In genomic region chr11:122799374-122799773, GRCh38 we compare ENCODE assay signal across 7 cellular contexts. TPM values are rescaled to one million over a fixed set of nuclear protein-coding genes. Genes with fewer than 3 reads are reported as not detected.
"Had no signal": no experiment of that assay in that cellular context is flagged by ENCODE, and none has a peak within 500 bp of the region (broad histone marks: within the 10 kb centered on the region; RNA-seq: fewer than 3 reads in every experiment).

No MANE protein-coding gene starts in this region.

RNA-seq across cellular contexts. Expression of gene CRTAM, which starts 38.9 kb away (rescaled TPM):
- total RNA-seq: chondrocyte, colonic mucosa, endodermal cell, epithelial cell of proximal tubule, glomerular endothelial cell, lung microvascular endothelial cell, renal cortical epithelial cell had no signal
